Comparison of ENCODE assay signal across 1 cellular context in the genomic region with DNA sequence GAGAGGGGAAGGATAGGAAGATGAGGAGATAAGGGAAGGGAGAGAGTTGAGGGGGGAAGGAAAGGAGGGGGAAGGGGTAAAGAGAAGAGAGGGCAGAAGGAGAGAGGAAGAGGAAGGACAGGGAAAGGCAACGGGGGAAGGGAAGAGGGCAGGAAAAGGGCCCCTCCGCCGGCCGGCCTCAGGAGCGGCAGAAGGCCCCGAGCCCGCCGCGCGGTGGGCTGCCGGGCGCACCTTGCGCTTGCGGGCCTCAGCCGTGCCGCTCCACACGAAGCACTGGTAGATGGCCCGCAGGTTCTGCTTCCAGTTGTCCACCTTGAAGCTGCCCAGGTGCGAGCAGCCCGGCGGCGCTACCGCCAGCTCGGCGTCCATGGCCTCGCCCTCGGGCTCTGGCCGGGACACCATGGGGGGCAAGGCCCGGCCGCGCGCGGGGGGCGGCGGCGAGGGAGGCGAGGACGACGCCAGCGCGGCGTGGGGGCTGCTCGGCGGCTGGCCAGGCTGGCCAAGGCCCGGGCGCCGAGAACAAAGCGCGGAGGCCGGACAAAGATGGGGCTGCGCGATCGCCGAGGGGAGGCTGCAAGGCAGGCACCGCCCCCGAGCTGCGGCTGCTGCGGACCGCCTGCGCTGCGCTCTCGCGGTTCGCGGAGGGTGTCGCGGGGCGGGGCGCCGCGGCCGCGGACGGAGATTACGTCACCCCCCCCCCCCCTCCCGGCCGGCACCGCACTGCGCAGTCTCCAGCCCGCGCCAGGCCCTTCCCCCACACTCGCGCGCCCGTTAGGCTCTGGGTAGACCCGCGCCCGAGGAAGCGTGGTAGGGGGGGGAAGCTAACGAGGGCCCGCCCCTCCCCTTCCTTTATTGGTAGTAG.
TF ChIP-seq lines count a peak whose summit lies in the region.

A gene (minus strand): TSS at position 578 of the 862 bp plus-strand sequence. CDS start 176 bp downstream, at position 402.

TF ChIP-seq in HEK293, 187 proteins besides CTCF, POLR2A, EP300 and RAD21 (continued from another document and continues in another):
- TF ChIP-seq, protein P1, sequence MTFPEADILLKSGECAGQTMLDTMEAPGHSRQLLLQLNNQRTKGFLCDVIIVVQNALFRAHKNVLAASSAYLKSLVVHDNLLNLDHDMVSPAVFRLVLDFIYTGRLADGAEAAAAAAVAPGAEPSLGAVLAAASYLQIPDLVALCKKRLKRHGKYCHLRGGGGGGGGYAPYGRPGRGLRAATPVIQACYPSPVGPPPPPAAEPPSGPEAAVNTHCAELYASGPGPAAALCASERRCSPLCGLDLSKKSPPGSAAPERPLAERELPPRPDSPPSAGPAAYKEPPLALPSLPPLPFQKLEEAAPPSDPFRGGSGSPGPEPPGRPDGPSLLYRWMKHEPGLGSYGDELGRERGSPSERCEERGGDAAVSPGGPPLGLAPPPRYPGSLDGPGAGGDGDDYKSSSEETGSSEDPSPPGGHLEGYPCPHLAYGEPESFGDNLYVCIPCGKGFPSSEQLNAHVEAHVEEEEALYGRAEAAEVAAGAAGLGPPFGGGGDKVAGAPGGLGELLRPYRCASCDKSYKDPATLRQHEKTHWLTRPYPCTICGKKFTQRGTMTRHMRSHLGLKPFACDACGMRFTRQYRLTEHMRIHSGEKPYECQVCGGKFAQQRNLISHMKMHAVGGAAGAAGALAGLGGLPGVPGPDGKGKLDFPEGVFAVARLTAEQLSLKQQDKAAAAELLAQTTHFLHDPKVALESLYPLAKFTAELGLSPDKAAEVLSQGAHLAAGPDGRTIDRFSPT (tag by site-specific recombination; IDR thresholded peaks at IDR 0.05) = peak; percentile 44; the same call in 1 of the 2 replicates
- TF ChIP-seq ZNF16 (tag by site-specific recombination; IDR thresholded peaks at IDR 0.05; ENCODE audit: low read depth) (no peak), ZNF785 (tag by site-specific recombination; IDR thresholded peaks at IDR 0.05) (0 out of 2 replicates have a peak, but pooled peaks have one; percentile 15), KLF9 (tag by site-specific recombination; IDR thresholded peaks at IDR 0.05; ENCODE audit: low read depth) (0 out of 2 replicates have a peak, but pooled peaks have one; percentile 60), ZNF621 (tag by site-specific recombination; IDR thresholded peaks at IDR 0.05) (no peak), ZNF624 (tag by site-specific recombination; IDR thresholded peaks at IDR 0.05) (no peak), ZNF837 (tag by site-specific recombination; IDR thresholded peaks at IDR 0.05) (no peak), ZFP37 (tag by site-specific recombination; IDR thresholded peaks at IDR 0.05) (no peak), ZBTB17 (tag by site-specific recombination; IDR thresholded peaks at IDR 0.05) (peak; percentile 43; the same call in 1 of the 2 replicates), ZNF138 (tag by site-specific recombination; IDR thresholded peaks at IDR 0.05; ENCODE audit: borderline replicate concordance) (no peak), ZNF76 (tag by site-specific recombination; IDR thresholded peaks at IDR 0.05; ENCODE audit: borderline replicate concordance, low read depth) (peak; percentile 58; the same call in 1 of the 2 replicates), ZNF140 (tag by site-specific recombination; IDR thresholded peaks at IDR 0.05) (no peak), ZNF335 (tag by site-specific recombination; conservative IDR thresholded peaks at IDR 0.05) (peak; percentile 86), ZNF558 (tag by site-specific recombination; IDR thresholded peaks at IDR 0.05) (no peak), SP2 (tag by site-specific recombination; IDR thresholded peaks at IDR 0.05) (no peak; the same call in 1 of the 2 replicates), GLIS2 (tag by site-specific recombination; IDR thresholded peaks at IDR 0.05) (no peak; the same call in 1 of the 2 replicates), EGR2 (tag by site-specific recombination; IDR thresholded peaks at IDR 0.05; ENCODE audit: low read depth) (no peak; the same call in none of the 2 replicates), ZNF239 (tag by site-specific recombination; IDR thresholded peaks at IDR 0.05) (no peak; the same call in 1 of the 2 replicates), ZNF501 (tag by site-specific recombination; IDR thresholded peaks at IDR 0.05) (peak; percentile 47; the same call in 1 of the 2 replicates), ZNF24 (tag by site-specific recombination; IDR thresholded peaks at IDR 0.05) (no peak), GFI1B (tag by site-specific recombination; IDR thresholded peaks at IDR 0.05) (no peak), ZNF544 (tag by site-specific recombination; IDR thresholded peaks at IDR 0.05) (no peak)
- TF ChIP-seq, protein P2, sequence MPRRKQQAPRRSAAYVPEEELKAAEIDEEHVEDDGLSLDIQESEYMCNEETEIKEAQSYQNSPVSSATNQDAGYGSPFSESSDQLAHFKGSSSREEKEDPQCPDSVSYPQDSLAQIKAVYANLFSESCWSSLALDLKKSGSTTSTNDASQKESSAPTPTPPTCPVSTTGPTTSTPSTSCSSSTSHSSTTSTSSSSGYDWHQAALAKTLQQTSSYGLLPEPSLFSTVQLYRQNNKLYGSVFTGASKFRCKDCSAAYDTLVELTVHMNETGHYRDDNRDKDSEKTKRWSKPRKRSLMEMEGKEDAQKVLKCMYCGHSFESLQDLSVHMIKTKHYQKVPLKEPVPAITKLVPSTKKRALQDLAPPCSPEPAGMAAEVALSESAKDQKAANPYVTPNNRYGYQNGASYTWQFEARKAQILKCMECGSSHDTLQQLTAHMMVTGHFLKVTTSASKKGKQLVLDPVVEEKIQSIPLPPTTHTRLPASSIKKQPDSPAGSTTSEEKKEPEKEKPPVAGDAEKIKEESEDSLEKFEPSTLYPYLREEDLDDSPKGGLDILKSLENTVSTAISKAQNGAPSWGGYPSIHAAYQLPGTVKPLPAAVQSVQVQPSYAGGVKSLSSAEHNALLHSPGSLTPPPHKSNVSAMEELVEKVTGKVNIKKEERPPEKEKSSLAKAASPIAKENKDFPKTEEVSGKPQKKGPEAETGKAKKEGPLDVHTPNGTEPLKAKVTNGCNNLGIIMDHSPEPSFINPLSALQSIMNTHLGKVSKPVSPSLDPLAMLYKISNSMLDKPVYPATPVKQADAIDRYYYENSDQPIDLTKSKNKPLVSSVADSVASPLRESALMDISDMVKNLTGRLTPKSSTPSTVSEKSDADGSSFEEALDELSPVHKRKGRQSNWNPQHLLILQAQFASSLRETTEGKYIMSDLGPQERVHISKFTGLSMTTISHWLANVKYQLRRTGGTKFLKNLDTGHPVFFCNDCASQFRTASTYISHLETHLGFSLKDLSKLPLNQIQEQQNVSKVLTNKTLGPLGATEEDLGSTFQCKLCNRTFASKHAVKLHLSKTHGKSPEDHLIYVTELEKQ (tag by site-specific recombination; IDR thresholded peaks at IDR 0.05; ENCODE audit: borderline replicate concordance) = no peak; the same call in 1 of the 2 replicates
- TF ChIP-seq, protein P3, sequence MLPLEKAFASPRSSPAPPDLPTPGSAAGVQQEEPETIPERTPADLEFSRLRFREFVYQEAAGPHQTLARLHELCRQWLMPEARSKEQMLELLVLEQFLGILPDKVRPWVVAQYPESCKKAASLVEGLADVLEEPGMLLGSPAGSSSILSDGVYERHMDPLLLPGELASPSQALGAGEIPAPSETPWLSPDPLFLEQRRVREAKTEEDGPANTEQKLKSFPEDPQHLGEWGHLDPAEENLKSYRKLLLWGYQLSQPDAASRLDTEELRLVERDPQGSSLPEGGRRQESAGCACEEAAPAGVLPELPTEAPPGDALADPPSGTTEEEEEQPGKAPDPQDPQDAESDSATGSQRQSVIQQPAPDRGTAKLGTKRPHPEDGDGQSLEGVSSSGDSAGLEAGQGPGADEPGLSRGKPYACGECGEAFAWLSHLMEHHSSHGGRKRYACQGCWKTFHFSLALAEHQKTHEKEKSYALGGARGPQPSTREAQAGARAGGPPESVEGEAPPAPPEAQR (tag by site-specific recombination; IDR thresholded peaks at IDR 0.05) = no peak
- TF ChIP-seq, protein P4, sequence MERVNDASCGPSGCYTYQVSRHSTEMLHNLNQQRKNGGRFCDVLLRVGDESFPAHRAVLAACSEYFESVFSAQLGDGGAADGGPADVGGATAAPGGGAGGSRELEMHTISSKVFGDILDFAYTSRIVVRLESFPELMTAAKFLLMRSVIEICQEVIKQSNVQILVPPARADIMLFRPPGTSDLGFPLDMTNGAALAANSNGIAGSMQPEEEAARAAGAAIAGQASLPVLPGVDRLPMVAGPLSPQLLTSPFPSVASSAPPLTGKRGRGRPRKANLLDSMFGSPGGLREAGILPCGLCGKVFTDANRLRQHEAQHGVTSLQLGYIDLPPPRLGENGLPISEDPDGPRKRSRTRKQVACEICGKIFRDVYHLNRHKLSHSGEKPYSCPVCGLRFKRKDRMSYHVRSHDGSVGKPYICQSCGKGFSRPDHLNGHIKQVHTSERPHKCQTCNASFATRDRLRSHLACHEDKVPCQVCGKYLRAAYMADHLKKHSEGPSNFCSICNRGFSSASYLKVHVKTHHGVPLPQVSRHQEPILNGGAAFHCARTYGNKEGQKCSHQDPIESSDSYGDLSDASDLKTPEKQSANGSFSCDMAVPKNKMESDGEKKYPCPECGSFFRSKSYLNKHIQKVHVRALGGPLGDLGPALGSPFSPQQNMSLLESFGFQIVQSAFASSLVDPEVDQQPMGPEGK (tag by site-specific recombination; IDR thresholded peaks at IDR 0.05) = peak; percentile 82
- TF ChIP-seq, protein P5, sequence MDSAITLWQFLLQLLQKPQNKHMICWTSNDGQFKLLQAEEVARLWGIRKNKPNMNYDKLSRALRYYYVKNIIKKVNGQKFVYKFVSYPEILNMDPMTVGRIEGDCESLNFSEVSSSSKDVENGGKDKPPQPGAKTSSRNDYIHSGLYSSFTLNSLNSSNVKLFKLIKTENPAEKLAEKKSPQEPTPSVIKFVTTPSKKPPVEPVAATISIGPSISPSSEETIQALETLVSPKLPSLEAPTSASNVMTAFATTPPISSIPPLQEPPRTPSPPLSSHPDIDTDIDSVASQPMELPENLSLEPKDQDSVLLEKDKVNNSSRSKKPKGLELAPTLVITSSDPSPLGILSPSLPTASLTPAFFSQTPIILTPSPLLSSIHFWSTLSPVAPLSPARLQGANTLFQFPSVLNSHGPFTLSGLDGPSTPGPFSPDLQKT (IDR thresholded peaks at IDR 0.05; ENCODE audit: borderline replicate concordance, low read depth, low read length) = no peak
- TF ChIP-seq, protein P6, sequence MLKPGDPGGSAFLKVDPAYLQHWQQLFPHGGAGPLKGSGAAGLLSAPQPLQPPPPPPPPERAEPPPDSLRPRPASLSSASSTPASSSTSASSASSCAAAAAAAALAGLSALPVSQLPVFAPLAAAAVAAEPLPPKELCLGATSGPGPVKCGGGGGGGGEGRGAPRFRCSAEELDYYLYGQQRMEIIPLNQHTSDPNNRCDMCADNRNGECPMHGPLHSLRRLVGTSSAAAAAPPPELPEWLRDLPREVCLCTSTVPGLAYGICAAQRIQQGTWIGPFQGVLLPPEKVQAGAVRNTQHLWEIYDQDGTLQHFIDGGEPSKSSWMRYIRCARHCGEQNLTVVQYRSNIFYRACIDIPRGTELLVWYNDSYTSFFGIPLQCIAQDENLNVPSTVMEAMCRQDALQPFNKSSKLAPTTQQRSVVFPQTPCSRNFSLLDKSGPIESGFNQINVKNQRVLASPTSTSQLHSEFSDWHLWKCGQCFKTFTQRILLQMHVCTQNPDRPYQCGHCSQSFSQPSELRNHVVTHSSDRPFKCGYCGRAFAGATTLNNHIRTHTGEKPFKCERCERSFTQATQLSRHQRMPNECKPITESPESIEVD (tag by site-specific recombination; IDR thresholded peaks at IDR 0.05) = no peak
- TF ChIP-seq, protein P7, sequence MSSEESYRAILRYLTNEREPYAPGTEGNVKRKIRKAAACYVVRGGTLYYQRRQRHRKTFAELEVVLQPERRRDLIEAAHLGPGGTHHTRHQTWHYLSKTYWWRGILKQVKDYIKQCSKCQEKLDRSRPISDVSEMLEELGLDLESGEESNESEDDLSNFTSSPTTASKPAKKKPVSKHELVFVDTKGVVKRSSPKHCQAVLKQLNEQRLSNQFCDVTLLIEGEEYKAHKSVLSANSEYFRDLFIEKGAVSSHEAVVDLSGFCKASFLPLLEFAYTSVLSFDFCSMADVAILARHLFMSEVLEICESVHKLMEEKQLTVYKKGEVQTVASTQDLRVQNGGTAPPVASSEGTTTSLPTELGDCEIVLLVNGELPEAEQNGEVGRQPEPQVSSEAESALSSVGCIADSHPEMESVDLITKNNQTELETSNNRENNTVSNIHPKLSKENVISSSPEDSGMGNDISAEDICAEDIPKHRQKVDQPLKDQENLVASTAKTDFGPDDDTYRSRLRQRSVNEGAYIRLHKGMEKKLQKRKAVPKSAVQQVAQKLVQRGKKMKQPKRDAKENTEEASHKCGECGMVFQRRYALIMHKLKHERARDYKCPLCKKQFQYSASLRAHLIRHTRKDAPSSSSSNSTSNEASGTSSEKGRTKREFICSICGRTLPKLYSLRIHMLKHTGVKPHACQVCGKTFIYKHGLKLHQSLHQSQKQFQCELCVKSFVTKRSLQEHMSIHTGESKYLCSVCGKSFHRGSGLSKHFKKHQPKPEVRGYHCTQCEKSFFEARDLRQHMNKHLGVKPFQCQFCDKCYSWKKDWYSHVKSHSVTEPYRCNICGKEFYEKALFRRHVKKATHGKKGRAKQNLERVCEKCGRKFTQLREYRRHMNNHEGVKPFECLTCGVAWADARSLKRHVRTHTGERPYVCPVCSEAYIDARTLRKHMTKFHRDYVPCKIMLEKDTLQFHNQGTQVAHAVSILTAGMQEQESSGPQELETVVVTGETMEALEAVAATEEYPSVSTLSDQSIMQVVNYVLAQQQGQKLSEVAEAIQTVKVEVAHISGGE (tag by site-specific recombination; conservative IDR thresholded peaks at IDR 0.05; ENCODE audit: low read depth) = peak; percentile 67
- TF ChIP-seq, protein P8, sequence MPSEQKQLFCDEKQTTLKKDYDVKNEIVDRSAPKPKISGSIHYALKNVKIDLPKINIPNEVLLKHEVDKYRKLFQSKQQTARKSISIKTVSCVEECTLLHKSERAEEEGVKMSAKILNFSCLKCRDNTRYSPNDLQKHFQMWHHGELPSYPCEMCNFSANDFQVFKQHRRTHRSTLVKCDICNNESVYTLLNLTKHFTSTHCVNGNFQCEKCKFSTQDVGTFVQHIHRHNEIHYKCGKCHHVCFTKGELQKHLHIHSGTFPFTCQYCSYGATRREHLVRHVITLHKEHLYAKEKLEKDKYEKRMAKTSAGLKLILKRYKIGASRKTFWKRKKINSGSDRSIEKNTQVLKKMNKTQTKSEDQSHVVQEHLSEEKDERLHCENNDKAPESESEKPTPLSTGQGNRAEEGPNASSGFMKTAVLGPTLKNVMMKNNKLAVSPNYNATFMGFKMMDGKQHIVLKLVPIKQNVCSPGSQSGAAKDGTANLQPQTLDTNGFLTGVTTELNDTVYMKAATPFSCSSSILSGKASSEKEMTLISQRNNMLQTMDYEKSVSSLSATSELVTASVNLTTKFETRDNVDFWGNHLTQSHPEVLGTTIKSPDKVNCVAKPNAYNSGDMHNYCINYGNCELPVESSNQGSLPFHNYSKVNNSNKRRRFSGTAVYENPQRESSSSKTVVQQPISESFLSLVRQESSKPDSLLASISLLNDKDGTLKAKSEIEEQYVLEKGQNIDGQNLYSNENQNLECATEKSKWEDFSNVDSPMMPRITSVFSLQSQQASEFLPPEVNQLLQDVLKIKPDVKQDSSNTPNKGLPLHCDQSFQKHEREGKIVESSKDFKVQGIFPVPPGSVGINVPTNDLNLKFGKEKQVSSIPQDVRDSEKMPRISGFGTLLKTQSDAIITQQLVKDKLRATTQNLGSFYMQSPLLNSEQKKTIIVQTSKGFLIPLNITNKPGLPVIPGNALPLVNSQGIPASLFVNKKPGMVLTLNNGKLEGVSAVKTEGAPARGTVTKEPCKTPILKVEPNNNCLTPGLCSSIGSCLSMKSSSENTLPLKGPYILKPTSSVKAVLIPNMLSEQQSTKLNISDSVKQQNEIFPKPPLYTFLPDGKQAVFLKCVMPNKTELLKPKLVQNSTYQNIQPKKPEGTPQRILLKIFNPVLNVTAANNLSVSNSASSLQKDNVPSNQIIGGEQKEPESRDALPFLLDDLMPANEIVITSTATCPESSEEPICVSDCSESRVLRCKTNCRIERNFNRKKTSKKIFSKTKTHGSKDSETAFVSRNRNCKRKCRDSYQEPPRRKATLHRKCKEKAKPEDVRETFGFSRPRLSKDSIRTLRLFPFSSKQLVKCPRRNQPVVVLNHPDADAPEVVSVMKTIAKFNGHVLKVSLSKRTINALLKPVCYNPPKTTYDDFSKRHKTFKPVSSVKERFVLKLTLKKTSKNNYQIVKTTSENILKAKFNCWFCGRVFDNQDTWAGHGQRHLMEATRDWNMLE (tag by site-specific recombination; conservative IDR thresholded peaks at IDR 0.05; ENCODE audit: low read depth) = no peak
